8 cellular contexts compared by ENCODE assay signal in the genomic region with DNA sequence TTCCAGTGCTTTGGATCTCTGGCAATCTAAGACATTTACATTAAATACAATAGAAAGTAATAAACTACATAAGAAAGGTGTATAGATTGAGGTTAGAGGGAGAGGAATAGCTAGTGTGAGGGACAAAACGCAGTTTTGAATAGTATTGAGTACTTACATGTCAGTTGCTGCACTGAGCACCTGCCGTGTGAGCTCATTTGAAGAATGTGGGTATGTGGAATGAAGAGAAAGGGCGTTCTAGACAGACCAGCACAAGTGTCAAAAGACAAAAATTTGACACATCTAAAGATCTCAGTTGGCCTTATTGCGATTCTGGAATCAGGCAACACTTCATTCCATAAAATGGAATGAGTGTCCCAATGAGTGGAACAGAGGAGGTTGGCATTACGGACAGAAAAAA. TPM values are rescaled to one million over a fixed set of nuclear protein-coding genes. Genes with fewer than 3 reads are reported as not detected.
DNase-seq lines count a peak whose midpoint lies in the region; TF ChIP-seq lines count a peak whose summit lies in the region.

No MANE protein-coding gene starts in this region.

- no peaks in the 10 kb centered on the region for H3K9me3 ChIP-seq in thymus (ENCODE audit: control insufficient read depth)

- TF ChIP-seq CTCF in kidney epithelial cell (IDR thresholded peaks at IDR 0.05; ENCODE audit: insufficient read depth, low read length, poor library complexity, severe bottlenecking) = no peak

- peak overlapping the region; percentile 87 for H3K27ac ChIP-seq in thymus (ENCODE audit: low read depth)

- DNase-seq in activated naive CD4-positive, alpha-beta T cell treated with Interleukin-2 at 50 U/mL for 16 hours = no peak
- DNase-seq in activated T-helper 1 cell treated with anti-CD3 and anti-CD28 coated beads, Interleukin-12 subunit alpha, Interleukin-12 subunit beta, Interleukin-2, Interleukin-4 antibody, amounts not matched to agents 30 ng/mL and 10 ng/mL and 1 ng/mL, durations not matched to agents 14 hours and 24 hours and 36 hours (ENCODE audit: low spot score) = no peak
- no peak for DNase-seq in kidney epithelial cell (ENCODE audit: low read depth)
- DNase-seq in SIG-M5 (lab: John Stamatoyannopoulos, UW) = no peak
- DNase-seq in iPS-NIHi11 (ENCODE audit: low spot score) = no peak
- DNase-seq in retina = no peak

- H3K36me3 ChIP-seq in kidney epithelial cell (ENCODE audit: control insufficient read depth, insufficient read depth, low read length) (no peaks in the 10 kb centered on the region), thymus (ENCODE audit: control insufficient read depth, insufficient read depth) (no peaks in the 10 kb centered on the region)

- 65% methylated on average over 5 of the region's 5 CpGs for WGBS in thymus

- H3K4me1 ChIP-seq in thymus (ENCODE audit: control insufficient read depth, insufficient read depth, low read length) = peaks cover 11% of the 10 kb centered on the region

- H3K27me3 ChIP-seq in kidney epithelial cell (ENCODE audit: control insufficient read depth, insufficient read depth, low read length) (no peaks in the 10 kb centered on the region), thymus (ENCODE audit: control insufficient read depth, insufficient read depth) (no peaks in the 10 kb centered on the region)

- H3K4me1 Mint-ChIP-seq in activated naive CD4-positive, alpha-beta T cell treated with anti-CD3 and anti-CD28 coated beads, Interleukin-2, amount 50 U/mL, for 24 hours = peaks cover 69% of the 10 kb centered on the region
- peaks cover 50% of the 10 kb centered on the region for H3K4me1 Mint-ChIP-seq in activated T-helper 1 cell treated with anti-CD3 and anti-CD28 coated beads, Interleukin-12 subunit alpha, Interleukin-12 subunit beta, Interleukin-2, Interleukin-4 antibody, amounts not matched to agents 30 ng/mL and 10 ng/mL and 1 ng/mL, durations not matched to agents 14 hours and 24 hours and 36 hours (ENCODE audit: low read depth)

- peaks cover 14% of the 10 kb centered on the region for H3K36me3 Mint-ChIP-seq in activated naive CD4-positive, alpha-beta T cell treated with anti-CD3 and anti-CD28 coated beads, Interleukin-2, amount 50 U/mL, for 24 hours
- H3K36me3 Mint-ChIP-seq in activated T-helper 1 cell treated with anti-CD3 and anti-CD28 coated beads, Interleukin-12 subunit alpha, Interleukin-12 subunit beta, Interleukin-2, Interleukin-4 antibody, amounts not matched to agents 30 ng/mL and 10 ng/mL and 1 ng/mL, durations not matched to agents 14 hours and 24 hours and 36 hours (ENCODE audit: low read depth) = peaks cover 16% of the 10 kb centered on the region

- peak overlapping the region; percentile 83 for H3K4me3 ChIP-seq in kidney epithelial cell (ENCODE audit: low read depth, low read length)
- H3K4me3 ChIP-seq in thymus (ENCODE audit: low read length) = peak overlapping the region; percentile 64

- H3K9me3 Mint-ChIP-seq in activated naive CD4-positive, alpha-beta T cell treated with anti-CD3 and anti-CD28 coated beads, Interleukin-2, amount 50 U/mL, for 24 hours = no peaks in the 10 kb centered on the region
- H3K9me3 Mint-ChIP-seq in activated T-helper 1 cell treated with anti-CD3 and anti-CD28 coated beads, Interleukin-12 subunit alpha, Interleukin-12 subunit beta, Interleukin-2, Interleukin-4 antibody, amounts not matched to agents 30 ng/mL and 10 ng/mL and 1 ng/mL, durations not matched to agents 14 hours and 24 hours and 36 hours = no peaks in the 10 kb centered on the region

- H3K27ac Mint-ChIP-seq in activated naive CD4-positive, alpha-beta T cell treated with anti-CD3 and anti-CD28 coated beads, Interleukin-2, amount 50 U/mL, for 24 hours = peak overlapping the region; percentile 98
- H3K27ac Mint-ChIP-seq in activated T-helper 1 cell treated with anti-CD3 and anti-CD28 coated beads, Interleukin-12 subunit alpha, Interleukin-12 subunit beta, Interleukin-2, Interleukin-4 antibody, amounts not matched to agents 30 ng/mL and 10 ng/mL and 1 ng/mL, durations not matched to agents 14 hours and 24 hours and 36 hours = peak overlapping the region; percentile 97

- intact Hi-C loops in activated T-helper 1 cell treated with anti-CD3 and anti-CD28 coated beads, Interleukin-12 subunit alpha, Interleukin-12 subunit beta, Interleukin-2, Interleukin-4 antibody, amounts not matched to agents 30 ng/mL and 10 ng/mL and 1 ng/mL, durations not matched to agents 14 hours and 24 hours and 36 hours (cut with micrococcal nuclease) = loop anchor here (1.0 to 10.0 kb wide), 9 partner anchors 28 to 1375 kb away; partner anchors contain the start of genes ANXA2, BNIP2 and CCNB2

- H3K4me3 Mint-ChIP-seq in activated naive CD4-positive, alpha-beta T cell treated with anti-CD3 and anti-CD28 coated beads, Interleukin-2, amount 50 U/mL, for 24 hours = peak overlapping the region; percentile 95
- peak overlapping the region; percentile 97 for H3K4me3 Mint-ChIP-seq in activated T-helper 1 cell treated with anti-CD3 and anti-CD28 coated beads, Interleukin-12 subunit alpha, Interleukin-12 subunit beta, Interleukin-2, Interleukin-4 antibody, amounts not matched to agents 30 ng/mL and 10 ng/mL and 1 ng/mL, durations not matched to agents 14 hours and 24 hours and 36 hours

- H3K27me3 Mint-ChIP-seq in activated naive CD4-positive, alpha-beta T cell treated with anti-CD3 and anti-CD28 coated beads, Interleukin-2, amount 50 U/mL, for 24 hours = no peaks in the 10 kb centered on the region
- no peaks in the 10 kb centered on the region for H3K27me3 Mint-ChIP-seq in activated T-helper 1 cell treated with anti-CD3 and anti-CD28 coated beads, Interleukin-12 subunit alpha, Interleukin-12 subunit beta, Interleukin-2, Interleukin-4 antibody, amounts not matched to agents 30 ng/mL and 10 ng/mL and 1 ng/mL, durations not matched to agents 14 hours and 24 hours and 36 hours (ENCODE audit: insufficient read depth)

RNA-seq across cellular contexts. Expression of gene ICE2, which starts 0.8 kb away (rescaled TPM):
- 51.9 and 56.1 TPM in 2 replicates for total RNA-seq in activated T-helper 1 cell treated with anti-CD3 and anti-CD28 coated beads, Interleukin-12 subunit alpha, Interleukin-12 subunit beta, Interleukin-2, Interleukin-4 antibody, amounts not matched to agents 30 ng/mL and 10 ng/mL and 1 ng/mL, durations not matched to agents 14 hours and 24 hours and 36 hours
- total RNA-seq in kidney epithelial cell = 18.6 and 34.8 TPM in 2 replicates
- polyA plus RNA-seq in thymus = 30.1 TPM
